ENCODE assay signal across 30 cellular contexts in the genomic region with DNA sequence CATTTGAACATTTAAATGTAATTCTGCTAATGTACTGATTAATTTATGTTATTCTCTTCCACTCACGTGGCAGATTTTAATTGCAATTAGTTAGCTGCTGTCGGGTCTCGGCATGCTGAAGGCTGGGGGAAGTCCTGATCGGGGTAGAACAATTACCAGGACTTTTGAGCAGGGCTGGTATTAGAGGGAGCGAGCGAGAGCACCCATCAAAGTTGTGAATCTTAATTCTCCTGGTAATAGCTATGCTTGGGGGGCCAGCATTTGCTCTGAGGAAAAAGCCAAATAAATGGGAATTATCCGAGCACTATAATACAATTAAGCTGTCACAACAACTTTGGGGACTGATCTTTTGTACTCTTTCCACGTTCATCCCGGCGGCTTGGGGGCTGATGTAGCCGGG.
"Had no signal": no experiment of that assay in that cellular context is flagged by ENCODE, and none has a peak within 500 bp of the region (broad histone marks: within the 10 kb centered on the region; RNA-seq: fewer than 3 reads in every experiment).

No MANE protein-coding gene starts in this region.

- H3K27ac Mint-ChIP-seq: activated CD4-positive, alpha-beta T cell treated with anti-CD3 and anti-CD28 coated beads for 36 hours; activated CD4-positive, alpha-beta T cell treated with anti-CD3 and anti-CD28 coated beads, Interleukin-2, amount 10 ng/mL, durations not matched to agents 7 days and 5 days; activated CD8-positive, alpha-beta T cell treated with anti-CD3 and anti-CD28 coated beads, Interleukin-2, amount 10 ng/mL, durations not matched to agents 7 days and 5 days; activated naive CD4-positive, alpha-beta T cell treated with anti-CD3 and anti-CD28 coated beads for 36 hours; activated naive CD4-positive, alpha-beta T cell treated with anti-CD3 and anti-CD28 coated beads, Interleukin-2, amount 50 U/mL, for 72 hours; activated T-cell treated with anti-CD3 and anti-CD28 coated beads, Interleukin-2, amount 50 U/mL, for 24 hours; activated T-helper 2 cell treated with anti-CD3 and anti-CD28 coated beads, Interferon-gamma antibody, Interleukin-2, Interleukin-4, amounts not matched to agents 10 μg/mL and 5 μg/mL and 100 μg/mL, durations not matched to agents 14 hours and 24 hours and 36 hours; IgD-negative memory B cell; T-helper 1 cell treated with Interleukin-12 subunit alpha and Interleukin-12 subunit beta and Interleukin-4 antibody, amounts not matched to agents 30 μg/mL and 1 μg/mL, for 36 hours; T-helper 2 cell treated with Interferon-gamma antibody and Interleukin-4, amounts not matched to agents 5 μg/mL and 100 μg/mL, for 36 hours had no signal

- DNase-seq: activated CD4-positive, alpha-beta T cell treated with anti-CD3 and anti-CD28 coated beads for 36 hours; activated CD4-positive, alpha-beta T cell treated with anti-CD3 and anti-CD28 coated beads, Interleukin-2, amount 10 ng/mL, durations not matched to agents 7 days and 5 days; activated CD4-positive, alpha-beta T cell treated with anti-CD3 and anti-CD28 coated beads, Interleukin-2, amount 50 U/mL, for 48 hours; activated CD8-positive, alpha-beta T cell treated with anti-CD3 and anti-CD28 coated beads, Interleukin-2, amount 10 ng/mL, durations not matched to agents 7 days and 5 days; activated gamma-delta T cell; activated naive CD4-positive, alpha-beta T cell treated with anti-CD3 and anti-CD28 coated beads for 36 hours; activated T-cell treated with anti-CD3 and anti-CD28 coated beads, Interleukin-2, amount 50 U/mL, for 24 hours; anterior cingulate cortex; brain microvascular endothelial cell; central memory CD4-positive, alpha-beta T cell; Karpas-422; KBM-7; MV-4-11; NCI-H187 treated with DMSO at 0.1 percent for 48 hours; NCI-H2171 treated with DMSO at 0.1 percent for 48 hours; NCI-H2227 treated with DMSO at 0.1 percent for 48 hours; NCI-H446 treated with DMSO at 0.1 percent for 48 hours; NCI-H524; NCI-H69; NCI-H82; NK-92 treated with Interleukin-12 subunit alpha and Interleukin-12 subunit beta, amount 100 ng/mL, for 24 hours; PC-9; SIG-M5 had no signal

- H3K9me3 Mint-ChIP-seq: activated CD4-positive, alpha-beta T cell treated with anti-CD3 and anti-CD28 coated beads, Interleukin-2, amount 10 ng/mL, durations not matched to agents 7 days and 5 days; activated naive CD4-positive, alpha-beta T cell treated with anti-CD3 and anti-CD28 coated beads for 36 hours; activated naive CD4-positive, alpha-beta T cell treated with anti-CD3 and anti-CD28 coated beads, Interleukin-2, amount 50 U/mL, for 72 hours; activated T-cell treated with anti-CD3 and anti-CD28 coated beads, Interleukin-2, amount 50 U/mL, for 24 hours; activated T-helper 2 cell treated with anti-CD3 and anti-CD28 coated beads, Interferon-gamma antibody, Interleukin-2, Interleukin-4, amounts not matched to agents 10 μg/mL and 5 μg/mL and 100 μg/mL, durations not matched to agents 14 hours and 24 hours and 36 hours; T-helper 1 cell treated with Interleukin-12 subunit alpha and Interleukin-12 subunit beta and Interleukin-4 antibody, amounts not matched to agents 30 μg/mL and 1 μg/mL, for 36 hours; T-helper 2 cell treated with Interferon-gamma antibody and Interleukin-4, amounts not matched to agents 5 μg/mL and 100 μg/mL, for 36 hours had no signal

- H3K4me1 Mint-ChIP-seq: activated CD4-positive, alpha-beta T cell treated with anti-CD3 and anti-CD28 coated beads for 36 hours; activated CD4-positive, alpha-beta T cell treated with anti-CD3 and anti-CD28 coated beads, Interleukin-2, amount 10 ng/mL, durations not matched to agents 7 days and 5 days; IgD-negative memory B cell had no signal

- ATAC-seq: activated CD4-positive, alpha-beta T cell treated with anti-CD3 and anti-CD28 coated beads for 36 hours; activated CD4-positive, CD25-positive, alpha-beta regulatory T cell treated with anti-CD3 and anti-CD28 coated beads, Interleukin-2, amount 50 U/mL, for 24 hours; activated CD8-positive, alpha-beta T cell treated with anti-CD3 and anti-CD28 coated beads, Interleukin-2, amount 10 ng/mL, durations not matched to agents 7 days and 5 days; activated naive CD4-positive, alpha-beta T cell treated with anti-CD3 and anti-CD28 coated beads, Interleukin-2, amount 50 U/mL, for 72 hours; Right ventricle myocardium inferior had no signal

- H3K36me3 Mint-ChIP-seq: activated naive CD4-positive, alpha-beta T cell treated with anti-CD3 and anti-CD28 coated beads, Interleukin-2, amount 50 U/mL, for 72 hours had no signal

- H3K4me3 Mint-ChIP-seq: activated CD4-positive, alpha-beta T cell treated with anti-CD3 and anti-CD28 coated beads for 36 hours; activated CD4-positive, alpha-beta T cell treated with anti-CD3 and anti-CD28 coated beads, Interleukin-2, amount 10 ng/mL, durations not matched to agents 7 days and 5 days; activated CD8-positive, alpha-beta T cell treated with anti-CD3 and anti-CD28 coated beads, Interleukin-2, amount 10 ng/mL, durations not matched to agents 7 days and 5 days; activated naive CD4-positive, alpha-beta T cell treated with anti-CD3 and anti-CD28 coated beads for 36 hours; activated T-cell treated with anti-CD3 and anti-CD28 coated beads, Interleukin-2, amount 50 U/mL, for 24 hours; IgD-negative memory B cell; T-helper 1 cell treated with Interleukin-12 subunit alpha and Interleukin-12 subunit beta and Interleukin-4 antibody, amounts not matched to agents 30 μg/mL and 1 μg/mL, for 36 hours; T-helper 2 cell treated with Interferon-gamma antibody and Interleukin-4, amounts not matched to agents 5 μg/mL and 100 μg/mL, for 36 hours had no signal
